In the genomic region with DNA sequence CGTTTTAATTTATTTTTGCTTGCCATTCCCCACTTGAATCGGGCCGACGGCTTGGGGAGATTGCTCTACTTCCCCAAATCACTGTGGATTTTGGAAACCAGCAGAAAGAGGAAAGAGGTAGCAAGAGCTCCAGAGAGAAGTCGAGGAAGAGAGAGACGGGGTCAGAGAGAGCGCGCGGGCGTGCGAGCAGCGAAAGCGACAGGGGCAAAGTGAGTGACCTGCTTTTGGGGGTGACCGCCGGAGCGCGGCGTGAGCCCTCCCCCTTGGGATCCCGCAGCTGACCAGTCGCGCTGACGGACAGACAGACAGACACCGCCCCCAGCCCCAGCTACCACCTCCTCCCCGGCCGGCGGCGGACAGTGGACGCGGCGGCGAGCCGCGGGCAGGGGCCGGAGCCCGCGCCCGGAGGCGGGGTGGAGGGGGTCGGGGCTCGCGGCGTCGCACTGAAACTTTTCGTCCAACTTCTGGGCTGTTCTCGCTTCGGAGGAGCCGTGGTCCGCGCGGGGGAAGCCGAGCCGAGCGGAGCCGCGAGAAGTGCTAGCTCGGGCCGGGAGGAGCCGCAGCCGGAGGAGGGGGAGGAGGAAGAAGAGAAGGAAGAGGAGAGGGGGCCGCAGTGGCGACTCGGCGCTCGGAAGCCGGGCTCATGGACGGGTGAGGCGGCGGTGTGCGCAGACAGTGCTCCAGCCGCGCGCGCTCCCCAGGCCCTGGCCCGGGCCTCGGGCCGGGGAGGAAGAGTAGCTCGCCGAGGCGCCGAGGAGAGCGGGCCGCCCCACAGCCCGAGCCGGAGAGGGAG, we compare ENCODE assay signal across 8 cellular contexts. TPM values are rescaled to one million over a fixed set of nuclear protein-coding genes. Genes with fewer than 3 reads are reported as not detected.
DNase-seq lines count a peak whose midpoint lies in the region; ATAC-seq and TF ChIP-seq lines count a peak whose summit lies in the region.

No MANE protein-coding gene starts in this region.

- H4K20me1 ChIP-seq in HCT116 (ENCODE audit: insufficient read depth) (no peaks in the 10 kb centered on the region), PC-9 (ENCODE audit: insufficient read depth) (peaks cover 36% of the 10 kb centered on the region)

- H2AFZ ChIP-seq in HCT116 (ENCODE audit: low read depth, low read length, poor library complexity, severe bottlenecking): no peak overlapping the region
- H2AFZ ChIP-seq in PC-9: no peak overlapping the region
- peak overlapping the region; percentile 98 for H2AFZ ChIP-seq in neuronal stem cell (ENCODE audit: low read length)

- no peak overlapping the region for H2BK12ac ChIP-seq in neuronal stem cell (ENCODE audit: low read length)

- H3K36me3 Mint-ChIP-seq in activated naive CD8-positive, alpha-beta T cell treated with anti-CD3 and anti-CD28 coated beads for 36 hours: peaks cover 25% of the 10 kb centered on the region
- no peaks in the 10 kb centered on the region for H3K36me3 Mint-ChIP-seq in glutamatergic neuron (ENCODE audit: unreplicated experiment)

- no peak overlapping the region for H2BK120ac ChIP-seq in neuronal stem cell (ENCODE audit: low read depth, low read length)

- POLR2A ChIA-PET in HCT116 (lab: Charles Lee): interaction anchor here (0.7 to 2.5 kb wide), 34 partner anchors 9 to 476 kb away, joined by 3 to 17 read pairs (median 4); a partner anchor contains a TSS
- POLR2A ChIA-PET in PC-9 (lab: Charles Lee; ENCODE audit: unreplicated experiment): interaction anchor here (0.6 to 0.7 kb wide), 10 partner anchors 9 to 362 kb away, joined by 3 to 9 read pairs (median 4); no protein-coding TSS in a partner anchor

- H3F3A ChIP-seq in PC-9 (ENCODE audit: insufficient read depth, low read depth): peaks cover 17% of the 10 kb centered on the region; the same call in 1 of the 2 replicates

- H3K4me1 ChIP-seq in HCT116 (ENCODE audit: control insufficient read depth in 1 of 2, insufficient read depth in 2 of 2, low read length in 2 of 2): peaks cover 33 to 45% of the 10 kb centered on the region in 2 experiments
- H3K4me1 ChIP-seq in PC-9 (replicated peaks; ENCODE audit: insufficient read depth): peaks cover 20% of the 10 kb centered on the region
- H3K4me1 ChIP-seq in neuronal stem cell (ENCODE audit: control insufficient read depth in 2 of 2, insufficient read depth in 1 of 2, low read depth in 1 of 2, low read length in 2 of 2): peaks cover 22 to 40% of the 10 kb centered on the region in 2 donors

- no peaks in the 10 kb centered on the region for H3K27me3 ChIP-seq in HCT116 (ENCODE audit: insufficient read depth, low read length)
- no peaks in the 10 kb centered on the region for H3K27me3 ChIP-seq in PC-9 (ENCODE audit: insufficient read depth, low read depth)
- peaks cover 0 to 25% (median 0%) of the 10 kb centered on the region in 3 experiments for H3K27me3 ChIP-seq in neuronal stem cell (ENCODE audit: control insufficient read depth in 3 of 3, insufficient read depth in 3 of 3, low read depth in 1 of 3, low read length in 3 of 3)

- H3K9me3 ChIP-seq in HCT116 (ENCODE audit: control insufficient read depth in 1 of 2, insufficient read depth in 1 of 2, low read depth in 1 of 2, low read length in 2 of 2): no peaks in the 10 kb centered on the region
- no peaks in the 10 kb centered on the region for H3K9me3 ChIP-seq in PC-9 (ENCODE audit: insufficient read depth, low read depth)
- no peaks in the 10 kb centered on the region for H3K9me3 ChIP-seq in neuronal stem cell (replicated peaks in 1 of 2; ENCODE audit: control insufficient read depth in 2 of 2, insufficient read depth in 1 of 2, low read depth in 1 of 2, low read length in 2 of 2)

- H3K4me2 ChIP-seq in HCT116 (ENCODE audit: low read length): peak overlapping the region; percentile 88
- H3K4me2 ChIP-seq in PC-9: peak overlapping the region; percentile 99
- H3K4me2 ChIP-seq in neuronal stem cell (ENCODE audit: insufficient read depth, low read length, poor library complexity, severe bottlenecking): peak overlapping the region; percentile 72

- H3K18ac ChIP-seq in neuronal stem cell (ENCODE audit: low read length): peak overlapping the region; percentile 96

- TF ChIP-seq CTCF in C4-2B (conservative IDR thresholded peaks at IDR 0.05): no peak
- TF ChIP-seq CTCF in HCT116 (IDR thresholded peaks at IDR 0.05 in 2 of 3, conservative IDR thresholded peaks at IDR 0.05 in 1 of 3; ENCODE audit: borderline replicate concordance in 1 of 3, insufficient read depth in 1 of 3, low read depth in 2 of 3, low read length in 2 of 3): no peak
- no peak for TF ChIP-seq CTCF in PC-9 (conservative IDR thresholded peaks at IDR 0.05)
- TF ChIP-seq CTCF in glutamatergic neuron (IDR thresholded peaks at IDR 0.05; ENCODE audit: partially characterized antibody, unreplicated experiment): no peak

- intact Hi-C loops in HCT116 (cut with micrococcal nuclease): loop anchor here (1.0 to 5.0 kb wide), 3 partner anchors 67 to 231 kb away; a partner anchor contains a TSS
- intact Hi-C loops in PC-9 (cut with micrococcal nuclease; ENCODE audit: unreplicated experiment): loop anchor here (1.0 to 5.0 kb wide), 4 partner anchors 82 to 180 kb away; no protein-coding TSS in a partner anchor

- TF ChIP-seq POLR2A in HCT116 (IDR thresholded peaks at IDR 0.05; ENCODE audit: borderline replicate concordance, extremely low read depth, insufficient read depth, insufficient read length): no peak

- peak; percentile 23 for ATAC-seq in HCT116
- ATAC-seq in HG02840 (IDR thresholded peaks at IDR 0.05; ENCODE audit: low FRiP score, unreplicated experiment): no peak
- no peak for ATAC-seq in GM19324 (IDR thresholded peaks at IDR 0.05; ENCODE audit: low FRiP score, unreplicated experiment)

- peak overlapping the region; percentile 93 for H3K4me3 ChIP-seq in HCT116 (replicated peaks in 1 of 2; ENCODE audit: low read depth in 1 of 2, low read length in 2 of 2)
- H3K4me3 ChIP-seq in PC-9: peak overlapping the region; percentile 90
- peak overlapping the region; percentile 91 to 95 for H3K4me3 ChIP-seq in neuronal stem cell (ENCODE audit: low read length in 2 of 2)

- RAD21 ChIA-PET in HCT116 (lab: Charles Lee; ENCODE audit: low non-redundant PET in 1 of 2, low total read pairs in 2 of 2, uncharacterized antibody in 2 of 2, unreplicated experiment in 2 of 2): interaction anchor here (0.6 to 2.0 kb wide), 9 partner anchors 8 to 310 kb away, joined by 3 to 11 read pairs (median 6); no protein-coding TSS in a partner anchor

- H3K4ac ChIP-seq in neuronal stem cell (ENCODE audit: low read length): no peak overlapping the region

- H3K36me3 ChIP-seq in HCT116 (ENCODE audit: control insufficient read depth in 1 of 2, insufficient read depth in 2 of 2, low read length in 2 of 2) (peaks cover under 1 to 5% of the 10 kb centered on the region in 2 experiments; a peak in 3 of 4 replicates), PC-9 (ENCODE audit: low read depth) (peaks cover 33% of the 10 kb centered on the region), neuronal stem cell (replicated peaks in 1 of 2; ENCODE audit: control insufficient read depth in 2 of 2, insufficient read depth in 2 of 2, low read length in 2 of 2) (peaks cover 0 to 3% of the 10 kb centered on the region in 2 donors)

- H3K27me3 Mint-ChIP-seq in activated naive CD8-positive, alpha-beta T cell treated with anti-CD3 and anti-CD28 coated beads for 36 hours: peaks cover 15% of the 10 kb centered on the region
- peaks cover 15% of the 10 kb centered on the region for H3K27me3 Mint-ChIP-seq in glutamatergic neuron (ENCODE audit: unreplicated experiment)

- peaks cover 16% of the 10 kb centered on the region for H3K79me1 ChIP-seq in neuronal stem cell (ENCODE audit: low read depth, low read length)

- peak overlapping the region; percentile 99 for H3K4me3 Mint-ChIP-seq in activated naive CD8-positive, alpha-beta T cell treated with anti-CD3 and anti-CD28 coated beads for 36 hours
- H3K4me3 Mint-ChIP-seq in glutamatergic neuron (ENCODE audit: unreplicated experiment): peak overlapping the region; percentile 96

- no CpG with 5 or more reads among the region's 84 CpGs for WGBS in neuronal stem cell (ENCODE audit: extremely low coverage in 2 of 2, insufficient read length in 2 of 2, insufficient replicate concordance in 1 of 2), 2 donors

- H3K9me2 ChIP-seq in HCT116 (ENCODE audit: insufficient read depth) (no peaks in the 10 kb centered on the region), PC-9 (ENCODE audit: insufficient read depth) (no peaks in the 10 kb centered on the region)

- peak overlapping the region; percentile 100 for H3K14ac ChIP-seq in neuronal stem cell (ENCODE audit: low read length)

- BruUV-seq in HCT116 (replicated peaks; lab: Mats Ljungman, UMichigan) (TSS peak; percentile 64), PC-9 (replicated peaks; lab: Mats Ljungman, UMichigan) (TSS peak; percentile 49)

- H2AK5ac ChIP-seq in neuronal stem cell (ENCODE audit: low read depth, low read length): peak overlapping the region; percentile 81

- CTCF ChIA-PET in HCT116 (lab: Charles Lee) (interaction anchor here (0.6 to 4.5 kb wide), 24 partner anchors 11 to 320 kb away, joined by 3 to 51 read pairs (median 5); a partner anchor contains a TSS), PC-9 (lab: Charles Lee) (interaction anchor here (0.6 to 1.4 kb wide), 13 partner anchors 46 to 389 kb away, joined by 3 to 19 read pairs (median 6); a partner anchor contains a TSS)

- DNase-seq in HCT116 (ENCODE audit: low read depth, low spot score) (no peak), PC-9 (peak; percentile 64 to 68), glutamatergic neuron (peak; percentile 58), neuronal stem cell (ENCODE audit: low spot score) (peak; percentile 51)
- peak; percentile 59 for DNase-seq in activated naive CD8-positive, alpha-beta T cell treated with anti-CD3 and anti-CD28 coated beads for 36 hours

- peaks cover 54% of the 10 kb centered on the region for H3K79me2 ChIP-seq in HCT116 (ENCODE audit: insufficient read depth, low read length)
- H3K79me2 ChIP-seq in PC-9 (ENCODE audit: low read depth): peaks cover 56% of the 10 kb centered on the region

- H3K9ac ChIP-seq in HCT116 (ENCODE audit: low read length) (peak overlapping the region; percentile 89), neuronal stem cell (ENCODE audit: low read depth, low read length, poor library complexity) (peak overlapping the region; percentile 98)

- H3K4me1 Mint-ChIP-seq in activated naive CD8-positive, alpha-beta T cell treated with anti-CD3 and anti-CD28 coated beads for 36 hours: peaks cover 32% of the 10 kb centered on the region
- H3K4me1 Mint-ChIP-seq in glutamatergic neuron (ENCODE audit: low read depth, unreplicated experiment): peaks cover 8% of the 10 kb centered on the region

- H3K23ac ChIP-seq in neuronal stem cell (ENCODE audit: low read depth, low read length, poor library complexity): peak overlapping the region; percentile 99

- H3K27ac ChIP-seq in C4-2B: peak overlapping the region; percentile 97
- peak overlapping the region; percentile 95 for H3K27ac ChIP-seq in HCT116 (ENCODE audit: low read depth, low read length)
- peak overlapping the region; percentile 94 for H3K27ac ChIP-seq in PC-9
- peak overlapping the region; percentile 59 for H3K27ac ChIP-seq in neuronal stem cell (replicated peaks; ENCODE audit: low read length)

- peak overlapping the region; percentile 44 for H2BK5ac ChIP-seq in neuronal stem cell (ENCODE audit: low read length)

- H3K27ac Mint-ChIP-seq in activated naive CD8-positive, alpha-beta T cell treated with anti-CD3 and anti-CD28 coated beads for 36 hours: peak overlapping the region; percentile 94
- peak overlapping the region; percentile 52 for H3K27ac Mint-ChIP-seq in glutamatergic neuron (ENCODE audit: unreplicated experiment)

- H2BK15ac ChIP-seq in neuronal stem cell (ENCODE audit: low read length): peak overlapping the region; percentile 14

- H3K9me3 Mint-ChIP-seq in activated naive CD8-positive, alpha-beta T cell treated with anti-CD3 and anti-CD28 coated beads for 36 hours: no peaks in the 10 kb centered on the region
- H3K9me3 Mint-ChIP-seq in glutamatergic neuron (ENCODE audit: unreplicated experiment): peaks cover 6% of the 10 kb centered on the region

- H4K91ac ChIP-seq in neuronal stem cell (ENCODE audit: low read depth, low read length, poor library complexity): no peak overlapping the region

- no peak for TF ChIP-seq RAD21 in HCT116 (IDR thresholded peaks at IDR 0.05; ENCODE audit: low read depth)

- no peak overlapping the region for H4K8ac ChIP-seq in neuronal stem cell (ENCODE audit: low read depth, low read length)

RNA-seq across cellular contexts. Expression of a gene that starts 0.6 kb away (rescaled TPM):
- 112 TPM for total RNA-seq in HCT116 (2021; ENCODE audit: unreplicated experiment)
- 196 and 304 TPM in 2 replicates for polyA plus RNA-seq in HCT116 (2012)
- total RNA-seq in PC-9 (2021): 112 and 117 TPM in 2 replicates
- total RNA-seq in activated naive CD8-positive, alpha-beta T cell treated with anti-CD3 and anti-CD28 coated beads for 36 hours: 10 to 100 TPM; 51.9 to 54.7 TPM
- total RNA-seq in glutamatergic neuron (ENCODE audit: unreplicated experiment): 21.6 TPM
- 29.0 TPM for polyA plus RNA-seq in neuronal stem cell (2013, experiment 1 of 2)
- 29.1 TPM for polyA plus RNA-seq in neuronal stem cell (2013, experiment 2 of 2)
